14 cellular contexts compared by ENCODE assay signal in the genomic region with DNA sequence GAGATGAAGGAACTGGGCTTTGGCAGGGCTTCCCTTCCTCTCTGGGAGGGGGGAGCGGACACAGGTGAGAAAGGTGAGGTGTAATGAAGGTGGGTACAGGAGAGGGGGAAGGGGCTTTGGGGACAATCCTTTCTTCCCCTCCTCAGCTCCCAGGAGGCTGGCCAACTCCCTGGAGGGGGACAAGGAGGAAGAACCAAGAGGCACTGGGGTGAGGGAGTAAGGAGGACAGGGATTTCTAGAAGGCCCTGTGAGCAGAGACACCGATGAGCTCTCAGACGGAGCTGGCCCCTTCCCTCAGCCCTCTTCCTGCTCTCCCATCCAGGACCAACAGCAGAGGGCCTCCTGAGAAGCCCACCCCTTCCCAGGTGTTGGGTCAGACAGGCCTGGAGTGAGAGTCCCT. TPM values are rescaled to one million over a fixed set of nuclear protein-coding genes. Genes with fewer than 3 reads are reported as not detected.
DNase-seq lines count a peak whose midpoint lies in the region; ATAC-seq, FAIRE-seq and TF ChIP-seq lines count a peak whose summit lies in the region.
"Had no signal": no experiment of that assay in that cellular context is flagged by ENCODE, and none has a peak within 500 bp of the region (broad histone marks: within the 10 kb centered on the region; RNA-seq: fewer than 3 reads in every experiment).

No MANE protein-coding gene starts in this region.

- WGBS in mesenchymal stem cell = no CpG with 5 or more reads among the region's 3 CpGs
- 74 to 94% (median 76%) methylated on average over 3 of the region's 3 CpGs for WGBS in stomach, 5 donors
- 85% methylated on average over 2 of the region's 3 CpGs; no CpG with 5 or more reads in 1 of the 2 donors for WGBS in gastroesophageal sphincter (ENCODE audit: low coverage in 1 of 2), 2 donors

- H2AK5ac ChIP-seq in mesenchymal stem cell (ENCODE audit: low read length, severe bottlenecking) = peak overlapping the region; percentile 96

- H3K36me3 Mint-ChIP-seq in Caco-2 (ENCODE audit: insufficient read depth, unreplicated experiment) = peaks cover 72% of the 10 kb centered on the region

- H3K9ac ChIP-seq in mesenchymal stem cell (ENCODE audit: low read length) = no peak overlapping the region

- H3K4ac ChIP-seq in mesenchymal stem cell (ENCODE audit: low read depth in 1 of 2, low read length in 2 of 2) = peak overlapping the region; percentile 1 to 19

- no peaks in the 10 kb centered on the region for H3K9me3 Mint-ChIP-seq in Caco-2 (ENCODE audit: unreplicated experiment)

- H3K27me3 Mint-ChIP-seq in Caco-2 (ENCODE audit: insufficient read depth, unreplicated experiment) = no peaks in the 10 kb centered on the region

- H3K4me1 Mint-ChIP-seq in Caco-2 (ENCODE audit: low read depth, unreplicated experiment) = peaks cover 75% of the 10 kb centered on the region

- peaks cover 2% of the 10 kb centered on the region for H3K79me1 ChIP-seq in mesenchymal stem cell (replicated peaks; ENCODE audit: low read length, poor library complexity, severe bottlenecking)

- H2BK12ac ChIP-seq in mesenchymal stem cell (ENCODE audit: low read length in 2 of 2) = peak overlapping the region; percentile 22 to 61

- no peak overlapping the region for H2AFZ ChIP-seq in mesenchymal stem cell (ENCODE audit: low read depth, low read length)

- H2BK5ac ChIP-seq in mesenchymal stem cell (ENCODE audit: low read depth, low read length, poor library complexity, severe bottlenecking) = peak overlapping the region; percentile 45

- H3K36me3 ChIP-seq in Caco-2 (ENCODE audit: control insufficient read depth, insufficient read depth, low read length) (no peaks in the 10 kb centered on the region; the same call in 1 of the 2 replicates), brain microvascular endothelial cell (replicated peaks) (no peaks in the 10 kb centered on the region), mesenchymal stem cell (ENCODE audit: control insufficient read depth in 1 of 2, insufficient read depth in 2 of 2, low read depth in 1 of 2, low read length in 2 of 2) (peaks cover 0 to 9% of the 10 kb centered on the region in 2 experiments), stomach (no peaks in the 10 kb centered on the region), gastroesophageal sphincter (no peaks in the 10 kb centered on the region)

- no peak for FAIRE-seq in RCC 7860 (lab: Jason Lieb, UNC)
- FAIRE-seq: GM19239, K562 had no signal

- no peak for DNase-seq in Caco-2
- no peak for DNase-seq in brain microvascular endothelial cell
- DNase-seq in mesenchymal stem cell = no peak
- no peak for DNase-seq in stomach
- no peak for DNase-seq in retina
- no peak for DNase-seq in RCC 7860 (ENCODE audit: low spot score)
- DNase-seq: activated CD8-positive, alpha-beta T cell treated with anti-CD3 and anti-CD28 coated beads, Interleukin-2, amount 10 ng/mL, durations not matched to agents 7 days and 5 days; C1 segment of cervical spinal cord; hippocampal formation; NCI-H1436 treated with DMSO at 0.1 percent for 48 hours had no signal

- peak overlapping the region; percentile 25 to 74 for H3K18ac ChIP-seq in mesenchymal stem cell (ENCODE audit: low read depth in 1 of 2, low read length in 2 of 2)

- H2BK15ac ChIP-seq in mesenchymal stem cell (ENCODE audit: low read depth, poor library complexity, severe bottlenecking) = peak overlapping the region; percentile 44

- POLR2A ChIA-PET in Caco-2 (lab: Charles Lee) = interaction anchor here (0.6 to 0.8 kb wide), 2 partner anchors 59 to 63 kb away, joined by 3 read pairs; no protein-coding TSS in a partner anchor

- ATAC-seq in gastroesophageal sphincter = no peak
- ATAC-seq in HG03196 (IDR thresholded peaks at IDR 0.05; ENCODE audit: unreplicated experiment) = no peak
- ATAC-seq: activated CD8-positive, alpha-beta T cell treated with anti-CD3 and anti-CD28 coated beads, Interleukin-2, amount 10 ng/mL, durations not matched to agents 7 days and 5 days; K562 had no signal

- CTCF ChIA-PET in Caco-2 (lab: Charles Lee) = no interaction called here

- peak overlapping the region; percentile 9 for H4K8ac ChIP-seq in mesenchymal stem cell (ENCODE audit: low read length)

- H3K4me3 ChIP-seq in Caco-2 (ENCODE audit: low read depth, low read length) (no peak overlapping the region), brain microvascular endothelial cell (ENCODE audit: low read depth, low read length) (no peak overlapping the region), mesenchymal stem cell (ENCODE audit: insufficient read depth in 1 of 2, low read depth in 1 of 2, low read length in 2 of 2) (no peak overlapping the region), stomach (no peak overlapping the region), gastroesophageal sphincter (no peak overlapping the region)
- H3K4me3 ChIP-seq: K562 had no signal

- intact Hi-C loops in Caco-2 (cut with micrococcal nuclease; ENCODE audit: unreplicated experiment) (loop anchor here (10.0 kb wide), 1 partner anchor 253 kb away; the partner anchor contains the start of genes ZBTB1 and ZBTB25), stomach (cut with DNase I; ENCODE audit: low total_unique reads) (no loop called here)

- H3K4me1 ChIP-seq in Caco-2 (peaks cover 81% of the 10 kb centered on the region), mesenchymal stem cell (ENCODE audit: control insufficient read depth, insufficient read depth, low read depth, low read length) (peaks cover 54% of the 10 kb centered on the region), stomach (peaks cover 41 to 58% (median 52%) of the 10 kb centered on the region in 4 donors), gastroesophageal sphincter (peaks cover 0 to 50% (median 12%) of the 10 kb centered on the region in 3 donors)

- BruUV-seq in Caco-2 (replicated peaks; lab: Mats Ljungman, UMichigan) = TSS peak; percentile 72

- peak overlapping the region; percentile 40 for H4K91ac ChIP-seq in mesenchymal stem cell (ENCODE audit: low read length)

- H3K27me3 ChIP-seq in Caco-2 (replicated peaks; ENCODE audit: control insufficient read depth, insufficient read depth, low read length) = no peaks in the 10 kb centered on the region
- no peaks in the 10 kb centered on the region for H3K27me3 ChIP-seq in brain microvascular endothelial cell (replicated peaks)
- peaks cover 0 to 61% of the 10 kb centered on the region in 2 experiments for H3K27me3 ChIP-seq in mesenchymal stem cell (ENCODE audit: control insufficient read depth in 1 of 2, insufficient read depth in 1 of 2, low read length in 2 of 2)
- peaks cover 0 to 9% (median 0%) of the 10 kb centered on the region in 3 donors for H3K27me3 ChIP-seq in stomach
- peaks cover 7% of the 10 kb centered on the region for H3K27me3 ChIP-seq in gastroesophageal sphincter

- no peak overlapping the region for H3K4me2 ChIP-seq in mesenchymal stem cell (ENCODE audit: low read length, poor library complexity, severe bottlenecking)

- H3K14ac ChIP-seq in mesenchymal stem cell (ENCODE audit: low read length in 2 of 2) = peak overlapping the region in 1 of 2 experiments; percentile 53

- peak overlapping the region; percentile 51 for H3K4me3 Mint-ChIP-seq in Caco-2 (ENCODE audit: unreplicated experiment)
- H3K4me3 Mint-ChIP-seq: activated CD8-positive, alpha-beta T cell treated with anti-CD3 and anti-CD28 coated beads, Interleukin-2, amount 10 ng/mL, durations not matched to agents 7 days and 5 days had no signal

- in situ Hi-C loops in brain microvascular endothelial cell (cut with HindIII; ENCODE audit: low pct_ligation_motif_present, low sequenced_read_pairs) = no loop called here

- peak overlapping the region; percentile 92 for H3K27ac Mint-ChIP-seq in Caco-2 (ENCODE audit: unreplicated experiment)
- H3K27ac Mint-ChIP-seq: activated CD8-positive, alpha-beta T cell treated with anti-CD3 and anti-CD28 coated beads, Interleukin-2, amount 10 ng/mL, durations not matched to agents 7 days and 5 days had no signal

- peak overlapping the region; percentile 65 for H2BK120ac ChIP-seq in mesenchymal stem cell (ENCODE audit: low read depth, low read length)

- TF ChIP-seq EP300 in stomach (IDR thresholded peaks at IDR 0.05) (no peak), gastroesophageal sphincter (IDR thresholded peaks at IDR 0.05) (no peak)

- H3K9me3 ChIP-seq in Caco-2 = no peaks in the 10 kb centered on the region
- H3K9me3 ChIP-seq in mesenchymal stem cell (ENCODE audit: control insufficient read depth, low read length) = peaks cover 5% of the 10 kb centered on the region
- no peaks in the 10 kb centered on the region for H3K9me3 ChIP-seq in stomach
- no peaks in the 10 kb centered on the region for H3K9me3 ChIP-seq in gastroesophageal sphincter

- H3K23ac ChIP-seq in mesenchymal stem cell (ENCODE audit: low read length in 2 of 2) = no peak overlapping the region

- TF ChIP-seq POLR2A in stomach (IDR thresholded peaks at IDR 0.05) = no peak
- no peak for TF ChIP-seq POLR2A in gastroesophageal sphincter (IDR thresholded peaks at IDR 0.05)

- TF ChIP-seq CTCF in Caco-2 (IDR thresholded peaks at IDR 0.05; ENCODE audit: insufficient read depth in 1 of 2, low read depth in 1 of 2, low read length in 1 of 2, severe bottlenecking in 1 of 2, unreplicated experiment in 1 of 2) = no peak
- TF ChIP-seq CTCF in brain microvascular endothelial cell (IDR thresholded peaks at IDR 0.05; ENCODE audit: low read depth, low read length, missing control alignments) = no peak
- no peak for TF ChIP-seq CTCF in stomach (IDR thresholded peaks at IDR 0.05)
- no peak for TF ChIP-seq CTCF in gastroesophageal sphincter (IDR thresholded peaks at IDR 0.05)

- peak overlapping the region; percentile 81 for H3K27ac ChIP-seq in brain microvascular endothelial cell
- H3K27ac ChIP-seq in mesenchymal stem cell (ENCODE audit: low read length, poor library complexity, severe bottlenecking) = peak overlapping the region; percentile 97
- peak overlapping the region in 4 of 5 donors; percentile 40 to 69 (median 62) for H3K27ac ChIP-seq in stomach
- no peak overlapping the region for H3K27ac ChIP-seq in gastroesophageal sphincter

RNA-seq across cellular contexts. Expression of gene PLEKHG3, which starts 53.4 kb away (rescaled TPM):
- total RNA-seq in Caco-2 (2022) = 85.9 and 90.8 TPM in 2 replicates
- polyA plus RNA-seq in mesenchymal stem cell (2013, experiment 1 of 2) = 14.9 TPM
- polyA plus RNA-seq in mesenchymal stem cell (2013, experiment 2 of 2) = 14.3 TPM
- total RNA-seq in stomach = 100 to 1,000 TPM in 1 of 5 donors, 10 to 100 TPM in 4; 25.3 to 292 (median 27.2) TPM
- 10 to 100 TPM in 1 of 3 donors, 1 to 10 TPM in 2; 7.3 to 24.8 (median 9.2) TPM for polyA plus RNA-seq in stomach
- 10 to 100 TPM; 44.2 to 79.4 (median 57.7) TPM for total RNA-seq in gastroesophageal sphincter

Comparison
In these comparisons a context has a peak if more than half of its experiments do, and no peak if none do; other contexts are left out.
1. H3K27ac ChIP-seq: peak in brain microvascular endothelial cell (single experiment), mesenchymal stem cell (single experiment) and stomach (4 of 5); none in gastroesophageal sphincter (0 of 4).